In genomic region chr11:64276653-64277431, GRCh38 we compare ENCODE assay signal across 17 cellular contexts. TPM values are rescaled to one million over a fixed set of nuclear protein-coding genes. Genes with fewer than 3 reads are reported as not detected.
DNase-seq lines count a peak whose midpoint lies in the region; ATAC-seq and TF ChIP-seq lines count a peak whose summit lies in the region.
"Had no signal": no experiment of that assay in that cellular context is flagged by ENCODE, and none has a peak within 500 bp of the region (broad histone marks: within the 10 kb centered on the region; RNA-seq: fewer than 3 reads in every experiment).

No MANE protein-coding gene starts in this region.

- WGBS in smooth muscle cell (ENCODE audit: low lambda C conversion rate): 89% methylated on average over 17 of the region's 17 CpGs

- H3K4me1 ChIP-seq in smooth muscle cell (ENCODE audit: low read depth): no peaks in the 10 kb centered on the region

- H4K20me1 ChIP-seq in smooth muscle cell (ENCODE audit: low read depth): no peaks in the 10 kb centered on the region

- no peaks in the 10 kb centered on the region for H3F3A ChIP-seq in smooth muscle cell (ENCODE audit: low read depth)

- no peak overlapping the region for H3K4me2 ChIP-seq in smooth muscle cell
- H3K4me2 ChIP-seq: neural progenitor cell had no signal

- DNase-seq in AG10803 (ENCODE audit: low read depth) (peak; percentile 80), LoVo (ENCODE audit: low spot score) (peak; percentile 75), choroid plexus epithelial cell (ENCODE audit: low read depth) (peak; percentile 20), omental fat pad (ENCODE audit: low spot score) (no peak), DMS53 (lab: John Stamatoyannopoulos, UW) (no peak), smooth muscle cell (lab: John Stamatoyannopoulos, UW; ENCODE audit: unreplicated experiment) (no peak), NCI-H2029 treated with DMSO at 0.1 percent for 48 hours (lab: John Stamatoyannopoulos, UW) (no peak)
- DNase-seq: activated CD4-positive, alpha-beta T cell treated with anti-CD3 and anti-CD28 coated beads, Interleukin-2, amount 10 ng/mL, durations not matched to agents 24 days and 14 days; activated T-cell treated with anti-CD3 and anti-CD28 coated beads, Interleukin-2, amount 50 U/mL, for 72 hours; aorta; DMS79; head of caudate nucleus; left ventricle myocardium inferior; T-cell had no signal

- H2AFZ ChIP-seq in smooth muscle cell (ENCODE audit: low read depth): no peak overlapping the region
- H2AFZ ChIP-seq: neural progenitor cell had no signal

- no peak overlapping the region for H3K27ac ChIP-seq in smooth muscle cell (ENCODE audit: low read depth)
- H3K27ac ChIP-seq: left ventricle myocardium inferior, neural progenitor cell had no signal

- H3K4me3 ChIP-seq in AG10803 (ENCODE audit: low read length): no peak overlapping the region
- no peak overlapping the region for H3K4me3 ChIP-seq in choroid plexus epithelial cell (ENCODE audit: low read depth, low read length)
- no peak overlapping the region for H3K4me3 ChIP-seq in smooth muscle cell
- H3K4me3 ChIP-seq: left ventricle myocardium inferior, neural progenitor cell had no signal

- no peaks in the 10 kb centered on the region for H3K9me3 ChIP-seq in smooth muscle cell (replicated peaks; ENCODE audit: low read depth)
- H3K9me3 ChIP-seq: left ventricle myocardium inferior had no signal

- peak; percentile 67 for ATAC-seq in omental fat pad (ENCODE audit: low FRiP score)
- no peak for ATAC-seq in HG02970 (IDR thresholded peaks at IDR 0.05; ENCODE audit: low FRiP score, unreplicated experiment)
- ATAC-seq: activated T-cell treated with anti-CD3 and anti-CD28 coated beads, Interleukin-2, amount 50 U/mL, for 72 hours; T-cell had no signal

- no peaks in the 10 kb centered on the region for H3K36me3 ChIP-seq in smooth muscle cell (ENCODE audit: low read depth)
- H3K36me3 ChIP-seq: neural progenitor cell had no signal

- TF ChIP-seq CTCF in AG10803 (conservative IDR thresholded peaks at IDR 0.05; ENCODE audit: low read length) (no peak), choroid plexus epithelial cell (conservative IDR thresholded peaks at IDR 0.05; ENCODE audit: low read depth, low read length) (no peak), omental fat pad (IDR thresholded peaks at IDR 0.05) (no peak), smooth muscle cell (IDR thresholded peaks at IDR 0.05; ENCODE audit: borderline replicate concordance, insufficient read depth, poor library complexity, severe bottlenecking) (no peak)

- H3K27me3 ChIP-seq in smooth muscle cell (ENCODE audit: low read depth): no peaks in the 10 kb centered on the region
- H3K27me3 ChIP-seq: neural progenitor cell had no signal

- H3K79me2 ChIP-seq in smooth muscle cell (ENCODE audit: low read depth): no peaks in the 10 kb centered on the region

- H3K9ac ChIP-seq in smooth muscle cell (ENCODE audit: low read depth): no peak overlapping the region
- H3K9ac ChIP-seq: neural progenitor cell had no signal

RNA-seq across cellular contexts. Expression of gene BAD, which starts 7.6 kb away (rescaled TPM):
- 10 to 100 TPM; 47.9 to 89.7 (median 78.8) TPM for total RNA-seq in omental fat pad
- total RNA-seq in smooth muscle cell: 48.7 and 65.8 TPM in 2 replicates
- polyA plus RNA-seq in smooth muscle cell: 117 and 126 TPM in 2 replicates

RNA-seq across cellular contexts. Expression of gene GPR137, which starts 8.8 kb away (rescaled TPM):
- 10 to 100 TPM in 3 of 4 donors, 1 to 10 TPM in 1; 8.2 to 20.6 (median 12.7) TPM for total RNA-seq in omental fat pad
- 17.3 and 19.6 TPM in 2 replicates for total RNA-seq in smooth muscle cell
- 63.6 and 69.0 TPM in 2 replicates for polyA plus RNA-seq in smooth muscle cell

RNA-seq across cellular contexts. Expression of gene KCNK4, which starts 14.3 kb away (rescaled TPM):
- total RNA-seq in omental fat pad (not detected), smooth muscle cell (not detected in 2 replicates)
- polyA plus RNA-seq in smooth muscle cell: not detected in 2 replicates
- total RNA-seq: aorta, left ventricle myocardium inferior had no signal
- polyA plus RNA-seq: aorta, thymus had no signal

RNA-seq across cellular contexts. Expression of gene CATSPERZ, which starts 23.3 kb away (rescaled TPM):
- not detected for total RNA-seq in omental fat pad
- total RNA-seq in smooth muscle cell: not detected in 2 replicates
- polyA plus RNA-seq in smooth muscle cell: not detected in 2 replicates
- total RNA-seq: activated CD4-positive, alpha-beta T cell treated with anti-CD3 and anti-CD28 coated beads, Interleukin-2, amount 10 ng/mL, durations not matched to agents 24 days and 14 days; aorta; left ventricle myocardium inferior had no signal
- polyA plus RNA-seq: aorta had no signal

RNA-seq across cellular contexts. Expression of gene PLCB3, which starts 25.5 kb away (rescaled TPM):
- 10 to 100 TPM; 14.7 to 26.5 (median 19.7) TPM for total RNA-seq in omental fat pad
- 15.0 and 17.1 TPM in 2 replicates for total RNA-seq in smooth muscle cell
- polyA plus RNA-seq in smooth muscle cell: 14.8 and 15.6 TPM in 2 replicates

Comparison
In these comparisons a context has a peak if more than half of its experiments do, and no peak if none do; other contexts are left out.
1. DNase-seq: peak in AG10803 (single experiment), LoVo (single experiment) and choroid plexus epithelial cell (single experiment); none in omental fat pad (single experiment), DMS53 (single experiment), smooth muscle cell (single experiment) and NCI-H2029 treated with DMSO at 0.1 percent for 48 hours (single experiment).